Comparison of ENCODE assay signal across 19 cellular contexts in the genomic region with DNA sequence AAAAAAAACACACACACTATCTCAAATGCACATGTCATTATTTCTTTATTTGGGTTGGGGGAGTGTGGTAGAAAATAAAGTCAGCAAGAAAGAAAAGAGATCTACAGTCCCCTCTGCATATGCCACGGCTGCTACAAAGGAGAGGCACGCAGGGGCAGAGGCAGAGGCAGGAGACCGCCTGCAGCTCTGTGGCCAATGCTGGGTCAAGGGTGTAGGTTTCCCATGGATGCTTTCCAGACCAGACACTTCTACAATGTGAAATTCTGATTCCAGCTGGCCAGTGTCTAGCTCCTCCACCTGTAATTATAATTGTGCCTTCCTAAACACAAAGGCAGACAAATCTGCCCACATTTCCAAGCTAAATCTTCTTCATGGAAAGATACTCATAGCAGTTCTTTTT. TPM values are rescaled to one million over a fixed set of nuclear protein-coding genes. Genes with fewer than 3 reads are reported as not detected.
DNase-seq lines count a peak whose midpoint lies in the region; ATAC-seq and TF ChIP-seq lines count a peak whose summit lies in the region.
"Had no signal": no experiment of that assay in that cellular context is flagged by ENCODE, and none has a peak within 500 bp of the region (broad histone marks: within the 10 kb centered on the region; RNA-seq: fewer than 3 reads in every experiment).

No MANE protein-coding gene starts in this region.

- no peak for TF ChIP-seq CTCF in stomach (IDR thresholded peaks at IDR 0.05)
- no peak for TF ChIP-seq CTCF in breast epithelium (IDR thresholded peaks at IDR 0.05)

- CTCF ChIA-PET in T-cell (lab: Charles Lee) = interaction anchor here (0.6 kb wide), 2 partner anchors 239 to 584 kb away, joined by 3 read pairs; no protein-coding TSS in a partner anchor

- TF ChIP-seq POLR2A in stomach (IDR thresholded peaks at IDR 0.05) (no peak), breast epithelium (IDR thresholded peaks at IDR 0.05) (no peak)

- no peak overlapping the region for H3K4me3 Mint-ChIP-seq in T-cell
- H3K4me3 Mint-ChIP-seq: activated naive CD4-positive, alpha-beta T cell treated with anti-CD3 and anti-CD28 coated beads, Interleukin-2, amount 10 ng/mL, durations not matched to agents 7 days and 5 days; type B pancreatic cell had no signal

- peaks cover 34 to 100% (median 91%) of the 10 kb centered on the region in 4 donors for H3K4me1 ChIP-seq in stomach
- peaks cover 3 to 20% of the 10 kb centered on the region in 2 donors for H3K4me1 ChIP-seq in breast epithelium
- H3K4me1 ChIP-seq: Caco-2 had no signal

- DNase-seq in Right ventricle myocardium inferior (ENCODE audit: missing footprints) (no peak), cardiac septum (ENCODE audit: low spot score) (no peak), T-cell (no peak), islet precursor cell (peak; percentile 54), stomach (peak; percentile 23), breast epithelium (ENCODE audit: low spot score in 2 of 2) (no peak), NCI-H1105 treated with DMSO at 0.1 percent for 48 hours (lab: John Stamatoyannopoulos, UW) (no peak), SHP77 (lab: John Stamatoyannopoulos, UW) (no peak)
- DNase-seq: ACHN; activated CD4-positive, alpha-beta T cell treated with anti-CD3 and anti-CD28 coated beads for 1 hour; Caco-2; central memory CD4-positive, alpha-beta T cell; mesendoderm; NCI-H2107 had no signal

- H3K4me3 ChIP-seq in stomach = no peak overlapping the region
- H3K4me3 ChIP-seq in breast epithelium = no peak overlapping the region
- H3K4me3 ChIP-seq: skin epidermis had no signal

- H3K27me3 Mint-ChIP-seq in T-cell = no peaks in the 10 kb centered on the region
- H3K27me3 Mint-ChIP-seq: type B pancreatic cell had no signal

- H3K9me3 Mint-ChIP-seq in T-cell = no peaks in the 10 kb centered on the region
- H3K9me3 Mint-ChIP-seq: activated naive CD4-positive, alpha-beta T cell treated with anti-CD3 and anti-CD28 coated beads, Interleukin-2, amount 10 ng/mL, durations not matched to agents 7 days and 5 days; stimulated activated effector memory CD8-positive, alpha-beta T cell treated with anti-CD3 and anti-CD28 coated beads, Interleukin-12 subunit alpha, Interleukin-12 subunit beta, amount 100 ng/mL, for 72 hours; T-helper 1 cell treated with Interleukin-12 subunit alpha and Interleukin-12 subunit beta and Interleukin-4 antibody, amounts not matched to agents 30 μg/mL and 1 μg/mL, for 36 hours; type B pancreatic cell had no signal

- H3K27me3 ChIP-seq in stomach (no peaks in the 10 kb centered on the region), breast epithelium (no peaks in the 10 kb centered on the region)

- TF ChIP-seq EP300 in stomach (IDR thresholded peaks at IDR 0.05) = no peak

- intact Hi-C loops in Right ventricle myocardium inferior (cut with DNase I) = no loop called here
- intact Hi-C loops in cardiac septum (cut with DNase I) = no loop called here
- intact Hi-C loops in stomach (cut with DNase I; ENCODE audit: low total_unique reads) = no loop called here
- intact Hi-C loops in breast epithelium (cut with DNase I; ENCODE audit: low total_unique reads) = no loop called here

- peaks cover 94 to 95% (median 94%) of the 10 kb centered on the region in 3 donors for H3K4me1 Mint-ChIP-seq in T-cell

- POLR2A ChIA-PET in T-cell (lab: Charles Lee) = interaction anchor here in 1 of 2 donors (1.6 kb wide), 1 partner anchor 12 kb away, joined by 13 read pairs; no protein-coding TSS in a partner anchor

- H3K36me3 Mint-ChIP-seq in T-cell = peaks cover 30% of the 10 kb centered on the region

- peak overlapping the region; percentile 83 to 88 for H3K27ac Mint-ChIP-seq in T-cell
- H3K27ac Mint-ChIP-seq: stimulated activated effector memory CD8-positive, alpha-beta T cell treated with anti-CD3 and anti-CD28 coated beads, Interleukin-12 subunit alpha, Interleukin-12 subunit beta, amount 100 ng/mL, for 72 hours; T-helper 1 cell treated with Interleukin-12 subunit alpha and Interleukin-12 subunit beta and Interleukin-4 antibody, amounts not matched to agents 30 μg/mL and 1 μg/mL, for 36 hours had no signal

- H3K27ac ChIP-seq in stomach (peak overlapping the region in 3 of 5 donors; percentile 3 to 49 (median 34)), breast epithelium (peak overlapping the region in 1 of 2 donors; percentile 26)

- ATAC-seq in Right ventricle myocardium inferior (peak; percentile 30), T-cell (replicated peaks in 1 of 4) (no peak)

- H3K36me3 ChIP-seq in stomach (peaks cover 0 to 9% (median 4%) of the 10 kb centered on the region in 4 donors), breast epithelium (no peaks in the 10 kb centered on the region)

- WGBS in stomach, 5 donors = 55 to 68% (median 62%) methylated on average over 3 of the region's 3 CpGs

- H3K9me3 ChIP-seq in stomach = no peaks in the 10 kb centered on the region
- no peaks in the 10 kb centered on the region for H3K9me3 ChIP-seq in breast epithelium
- H3K9me3 ChIP-seq: Caco-2 had no signal

RNA-seq across cellular contexts. Expression of a gene that starts 19.2 kb away (rescaled TPM):
- total RNA-seq in Right ventricle myocardium inferior = 25.4 TPM
- total RNA-seq in cardiac septum = 16.8 TPM
- total RNA-seq in T-cell = 10 to 100 TPM; 25.9 to 85.8 (median 34.6) TPM
- 100 to 1,000 TPM in 1 of 5 donors, 10 to 100 TPM in 4; 13.4 to 105 (median 68.5) TPM for total RNA-seq in stomach
- polyA plus RNA-seq in stomach = 10 to 100 TPM; 31.3 to 44.0 (median 37.1) TPM
- total RNA-seq in breast epithelium = 10 to 100 TPM; 15.4 to 37.8 (median 34.4) TPM

RNA-seq across cellular contexts. Expression of a gene that starts 41.5 kb away (rescaled TPM):
- total RNA-seq in Right ventricle myocardium inferior = 17.6 TPM
- 16.6 TPM for total RNA-seq in cardiac septum
- 100 to 1,000 TPM; 108 to 123 (median 116) TPM for total RNA-seq in T-cell
- total RNA-seq in stomach = 100 to 1,000 TPM in 4 of 5 donors, 10 to 100 TPM in 1; 67.6 to 395 (median 160) TPM
- 10 to 100 TPM; 52.1 to 69.6 (median 68.8) TPM for polyA plus RNA-seq in stomach
- 10 to 100 TPM; 17.8 to 83.3 (median 49.5) TPM for total RNA-seq in breast epithelium

Comparison
In these comparisons a context has a peak if more than half of its experiments do, and no peak if none do; other contexts are left out.
1. DNase-seq: peak in islet precursor cell (single experiment) and stomach (single experiment); none in Right ventricle myocardium inferior (single experiment), cardiac septum (single experiment), T-cell (0 of 34), breast epithelium (0 of 2), NCI-H1105 treated with DMSO at 0.1 percent for 48 hours (single experiment) and SHP77 (0 of 2).